ENCODE assay signal across 10 cellular contexts in the genomic region with DNA sequence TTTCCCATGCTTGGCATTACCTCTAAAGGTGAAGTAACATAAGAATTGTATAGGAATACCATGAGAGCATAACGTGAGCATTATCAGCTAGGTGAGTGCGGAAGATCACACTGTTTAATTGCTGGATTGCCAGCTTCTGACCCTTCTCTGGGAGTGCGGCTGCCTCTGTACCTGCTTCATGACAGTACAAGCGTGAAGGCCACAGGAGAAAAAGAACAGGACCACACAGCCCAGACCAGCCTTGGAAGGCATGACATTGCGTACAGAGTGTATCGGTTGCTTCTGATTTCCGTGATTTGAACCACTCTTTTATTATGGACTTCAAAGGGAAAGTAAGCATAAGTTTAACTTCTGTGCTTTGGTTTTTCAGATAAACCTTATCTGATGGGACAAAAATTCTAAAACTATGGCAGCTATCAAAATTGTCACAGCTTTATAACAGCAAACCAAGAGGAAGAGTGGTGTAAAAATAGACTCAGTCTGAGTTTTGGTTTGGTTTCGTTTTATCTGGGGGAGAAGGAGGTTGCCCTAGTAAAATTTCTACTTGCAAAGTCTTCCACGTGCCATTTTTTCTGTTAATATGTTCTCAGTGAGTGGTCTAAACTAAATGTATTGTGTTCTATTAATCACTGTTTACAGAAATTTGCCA.
DNase-seq lines count a peak whose midpoint lies in the region; ATAC-seq and TF ChIP-seq lines count a peak whose summit lies in the region.
"Had no signal": no experiment of that assay in that cellular context is flagged by ENCODE, and none has a peak within 500 bp of the region (broad histone marks: within the 10 kb centered on the region; RNA-seq: fewer than 3 reads in every experiment).

No MANE protein-coding gene starts in this region.

- 33 to 58% (median 48%) methylated on average over 9 of the region's 9 CpGs for WGBS in stomach, 5 donors

- H3K27ac ChIP-seq in duodenal mucosa (ENCODE audit: low read depth, low read length) (no peak overlapping the region), stomach (peak overlapping the region; percentile 13 to 72 (median 66))
- H3K27ac ChIP-seq: vagina had no signal

- CTCF ChIA-PET in activated CD8-positive, alpha-beta memory T cell treated with anti-CD3 and anti-CD28 coated beads, Interleukin-2, amount 10 ng/mL, durations not matched to agents 7 days and 5 days (lab: Charles Lee) = interaction anchor here (0.6 to 1.4 kb wide), 5 partner anchors 21 to 1143 kb away, joined by 3 to 4 read pairs (median 3); no protein-coding TSS in a partner anchor

- H3K4me1 ChIP-seq in duodenal mucosa (ENCODE audit: control insufficient read depth in 1 of 2, insufficient read depth in 2 of 2, low read length in 2 of 2) (peaks cover 21 to 23% of the 10 kb centered on the region in 2 donors), stomach (peaks cover 10 to 75% (median 60%) of the 10 kb centered on the region in 4 donors)

- peak overlapping the region in 1 of 2 donors; percentile 7 for H3K9ac ChIP-seq in duodenal mucosa (ENCODE audit: low read depth in 1 of 2, low read length in 2 of 2)

- no peaks in the 10 kb centered on the region for H3K9me3 Mint-ChIP-seq in activated CD8-positive, alpha-beta memory T cell treated with anti-CD3 and anti-CD28 coated beads, Interleukin-2, amount 10 ng/mL, durations not matched to agents 7 days and 5 days (ENCODE audit: low read depth)

- no peak for DNase-seq in activated CD8-positive, alpha-beta memory T cell treated with anti-CD3 and anti-CD28 coated beads, Interleukin-2, amount 10 ng/mL, durations not matched to agents 7 days and 5 days
- DNase-seq in activated CD8-positive, alpha-beta memory T cell treated with anti-CD3 and anti-CD28 coated beads for 24 hours = no peak
- DNase-seq in stomach (no peak), GF-D8 (lab: John Stamatoyannopoulos, UW) (no peak), ACHN (no peak), NCI-H345 treated with DMSO at 0.1 percent for 48 hours (lab: John Stamatoyannopoulos, UW; ENCODE audit: unreplicated experiment) (no peak)
- DNase-seq: NCI-H2227 treated with DMSO at 0.1 percent for 48 hours had no signal

- TF ChIP-seq EP300 in stomach (IDR thresholded peaks at IDR 0.05) = no peak

- peak overlapping the region; percentile 88 for H3K27ac Mint-ChIP-seq in activated CD8-positive, alpha-beta memory T cell treated with anti-CD3 and anti-CD28 coated beads, Interleukin-2, amount 10 ng/mL, durations not matched to agents 7 days and 5 days

- H3K9me3 ChIP-seq in duodenal mucosa (ENCODE audit: control insufficient read depth in 1 of 2, low read length in 2 of 2) (no peaks in the 10 kb centered on the region), stomach (no peaks in the 10 kb centered on the region)
- H3K9me3 ChIP-seq: vagina had no signal

- intact Hi-C loops in stomach (cut with DNase I; ENCODE audit: low total_unique reads) = no loop called here

- in situ Hi-C loops in ACHN (cut with HindIII; ENCODE audit: low pct_ligation_motif_present, low pct_unique_long_range_greater_than_20kb, low sequenced_read_pairs) = no loop called here

- H3K27me3 Mint-ChIP-seq in activated CD8-positive, alpha-beta memory T cell treated with anti-CD3 and anti-CD28 coated beads, Interleukin-2, amount 10 ng/mL, durations not matched to agents 7 days and 5 days = no peaks in the 10 kb centered on the region

- H3K4me3 ChIP-seq in duodenal mucosa (ENCODE audit: low read depth in 1 of 2, low read length in 2 of 2) = peak overlapping the region; percentile 37
- H3K4me3 ChIP-seq in stomach = peak overlapping the region in 1 of 4 donors; percentile 7
- H3K4me3 ChIP-seq: vagina had no signal

- H3K4me3 Mint-ChIP-seq in activated CD8-positive, alpha-beta memory T cell treated with anti-CD3 and anti-CD28 coated beads, Interleukin-2, amount 10 ng/mL, durations not matched to agents 7 days and 5 days = peak overlapping the region; percentile 67

- H3K36me3 Mint-ChIP-seq in activated CD8-positive, alpha-beta memory T cell treated with anti-CD3 and anti-CD28 coated beads, Interleukin-2, amount 10 ng/mL, durations not matched to agents 7 days and 5 days = peaks cover 15% of the 10 kb centered on the region

- no peak for TF ChIP-seq CTCF in stomach (IDR thresholded peaks at IDR 0.05)

- H3K36me3 ChIP-seq in duodenal mucosa (ENCODE audit: control insufficient read depth in 1 of 2, insufficient read depth in 2 of 2, low read length in 2 of 2) (peaks cover 0 to 4% of the 10 kb centered on the region in 2 donors), stomach (peaks cover 0 to 9% (median 2%) of the 10 kb centered on the region in 4 donors)
- H3K36me3 ChIP-seq: vagina had no signal

- peak; percentile 52 for ATAC-seq in activated CD8-positive, alpha-beta memory T cell treated with anti-CD3 and anti-CD28 coated beads, Interleukin-2, amount 10 ng/mL, durations not matched to agents 7 days and 5 days
- peak; percentile 67 for ATAC-seq in HG03354 (IDR thresholded peaks at IDR 0.05; ENCODE audit: poor library complexity, severe bottlenecking, unreplicated experiment)

- peaks cover 43% of the 10 kb centered on the region for H3K4me1 Mint-ChIP-seq in activated CD8-positive, alpha-beta memory T cell treated with anti-CD3 and anti-CD28 coated beads, Interleukin-2, amount 10 ng/mL, durations not matched to agents 7 days and 5 days

- no peaks in the 10 kb centered on the region for H3K27me3 ChIP-seq in duodenal mucosa (ENCODE audit: control insufficient read depth in 1 of 2, insufficient read depth in 2 of 2, low read length in 2 of 2)
- no peaks in the 10 kb centered on the region for H3K27me3 ChIP-seq in stomach
- H3K27me3 ChIP-seq: vagina had no signal

- no peak for TF ChIP-seq POLR2A in stomach (IDR thresholded peaks at IDR 0.05)
